ENCODE assay signal across 17 cellular contexts in the genomic region with DNA sequence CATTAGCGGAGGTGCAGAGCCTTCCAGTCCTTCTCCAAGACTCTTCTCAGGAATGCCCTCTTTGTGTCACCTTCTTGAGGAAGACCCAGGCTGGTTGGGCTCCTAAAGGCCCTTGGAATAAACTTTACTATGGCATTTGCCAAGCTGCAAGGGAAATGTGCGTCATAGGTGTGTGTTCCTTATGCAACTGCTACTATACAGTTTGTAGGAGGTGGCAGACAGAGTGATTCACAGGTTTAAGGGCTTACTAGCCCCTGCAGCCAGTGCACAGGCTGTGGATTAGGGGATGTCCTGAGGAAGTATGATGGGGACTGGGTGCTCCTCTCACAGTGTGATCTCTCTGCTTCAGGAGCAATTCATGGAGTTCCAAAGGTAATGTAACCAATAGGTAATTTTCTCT.
DNase-seq lines count a peak whose midpoint lies in the region; ATAC-seq and TF ChIP-seq lines count a peak whose summit lies in the region.
"Had no signal": no experiment of that assay in that cellular context is flagged by ENCODE, and none has a peak within 500 bp of the region (broad histone marks: within the 10 kb centered on the region; RNA-seq: fewer than 3 reads in every experiment).

No MANE protein-coding gene starts in this region.

- H4K20me1 ChIP-seq in mammary epithelial cell (ENCODE audit: insufficient read depth, low read length): no peaks in the 10 kb centered on the region
- no peaks in the 10 kb centered on the region for H4K20me1 ChIP-seq in neural cell (ENCODE audit: insufficient read depth)
- H4K20me1 ChIP-seq: BLaER1 had no signal

- H3K79me2 ChIP-seq in mammary epithelial cell (ENCODE audit: insufficient read depth, low read length): peaks cover 22% of the 10 kb centered on the region
- H3K79me2 ChIP-seq in neural cell (replicated peaks; ENCODE audit: insufficient read depth, low read length): peaks cover 18% of the 10 kb centered on the region

- no peaks in the 10 kb centered on the region for H3K27me3 ChIP-seq in mammary epithelial cell (ENCODE audit: insufficient read depth, low read length)
- no peaks in the 10 kb centered on the region for H3K27me3 ChIP-seq in neural cell (ENCODE audit: insufficient read depth, low read depth, low read length)
- no peaks in the 10 kb centered on the region for H3K27me3 ChIP-seq in H7 (ENCODE audit: control insufficient read depth, insufficient read depth, low read length)
- H3K27me3 ChIP-seq: BLaER1 had no signal

- H3K9me2 ChIP-seq in neural cell (ENCODE audit: insufficient read depth, low read length): no peaks in the 10 kb centered on the region

- in situ Hi-C loops in mammary epithelial cell (cut with MboI; ENCODE audit: low sequenced_read_pairs in 2 of 2): no loop called here

- BruUV-seq in mammary epithelial cell (replicated peaks; lab: Mats Ljungman, UMichigan): no TSS peak

- H3K9ac ChIP-seq in mammary epithelial cell (ENCODE audit: insufficient read depth, low read length): no peak overlapping the region
- H3K9ac ChIP-seq in neural cell (ENCODE audit: low read length): no peak overlapping the region
- H3K9ac ChIP-seq: BLaER1 had no signal

- dilution Hi-C loops in mammary epithelial cell (cut with HindIII; ENCODE audit: low sequenced_read_pairs): no loop called here

- H3K27ac ChIP-seq in mammary epithelial cell (ENCODE audit: insufficient read depth, low read depth, low read length): no peak overlapping the region
- peak overlapping the region; percentile 96 for H3K27ac ChIP-seq in neural cell (ENCODE audit: low read length)
- H3K27ac ChIP-seq: BLaER1 had no signal

- WGBS in mammary epithelial cell (ENCODE audit: low coverage, missing lambda C conversion rate): 90% methylated on average over 2 of the region's 2 CpGs

- peaks cover 17% of the 10 kb centered on the region for H3K4me1 ChIP-seq in mammary epithelial cell (ENCODE audit: insufficient read depth, low read length)

- H3K4me3 ChIP-seq in mammary epithelial cell (replicated peaks in 1 of 3; ENCODE audit: insufficient read depth in 1 of 3, low read depth in 2 of 3, low read length in 3 of 3): no peak overlapping the region
- no peak overlapping the region for H3K4me3 ChIP-seq in neural cell (ENCODE audit: low read length)
- H3K4me3 ChIP-seq in H7 (ENCODE audit: insufficient read depth, low read depth, low read length): no peak overlapping the region
- H3K4me3 ChIP-seq: BLaER1, GM23338 had no signal

- H3K9me3 ChIP-seq in mammary epithelial cell (replicated peaks; ENCODE audit: insufficient read depth, low read length) (no peaks in the 10 kb centered on the region), neural cell (ENCODE audit: low read length) (no peaks in the 10 kb centered on the region)
- H3K9me3 ChIP-seq: BLaER1 had no signal

- H3K36me3 ChIP-seq in mammary epithelial cell (ENCODE audit: insufficient read depth, low read length) (no peaks in the 10 kb centered on the region), neural cell (ENCODE audit: insufficient read depth, low read length) (no peaks in the 10 kb centered on the region), H7 (replicated peaks; ENCODE audit: control insufficient read depth, insufficient read depth, low read length) (no peaks in the 10 kb centered on the region)
- H3K36me3 ChIP-seq: BLaER1 had no signal

- TF ChIP-seq EP300 in neural cell (conservative IDR thresholded peaks at IDR 0.05; ENCODE audit: poor library complexity, severe bottlenecking): no peak

- peaks cover 7% of the 10 kb centered on the region for H3F3A ChIP-seq in neural cell (ENCODE audit: insufficient read depth, low read length, poor library complexity, severe bottlenecking)

- no peak for TF ChIP-seq RAD21 in neural cell (conservative IDR thresholded peaks at IDR 0.05)

- CTCF ChIA-PET in mammary epithelial cell (lab: Charles Lee; ENCODE audit: low non-redundant PET): no interaction called here

- intact Hi-C loops in mammary epithelial cell (cut with micrococcal nuclease): no loop called here

- peak; percentile 35 for DNase-seq in HT1080 (ENCODE audit: low read depth)
- peak; percentile 9 for DNase-seq in mammary epithelial cell
- no peak for DNase-seq in hepatic stellate cell (ENCODE audit: low spot score)
- no peak for DNase-seq in activated CD4-positive, alpha-beta T cell treated with anti-CD3 and anti-CD28 coated beads, Interleukin-2, amount 50 U/mL, for 48 hours
- no peak for DNase-seq in H7
- DNase-seq: 8988T; CD4-positive, alpha-beta memory T cell; DMS153; DMS79; GDM1; HFFc6 had no signal

- TF ChIP-seq CTCF in mammary epithelial cell (conservative IDR thresholded peaks at IDR 0.05 in 1 of 2, IDR thresholded peaks at IDR 0.05 in 1 of 2; ENCODE audit: extremely low read depth in 1 of 2, insufficient read depth in 1 of 2, low read depth in 1 of 2, low read length in 2 of 2) (no peak), neural cell (IDR thresholded peaks at IDR 0.05; ENCODE audit: poor library complexity, severe bottlenecking) (no peak)

- H3K4me2 ChIP-seq in mammary epithelial cell (ENCODE audit: insufficient read depth, low read depth, low read length): no peak overlapping the region
- H3K4me2 ChIP-seq in neural cell (ENCODE audit: low read length): no peak overlapping the region
- H3K4me2 ChIP-seq: GM23338 had no signal

- peak; percentile 90 for ATAC-seq in esophagus mucosa
- ATAC-seq: GM23338, HCT116, HepG2 had no signal

- H2AFZ ChIP-seq in mammary epithelial cell (ENCODE audit: low read depth, low read length) (no peak overlapping the region), neural cell (ENCODE audit: low read depth, low read length) (no peak overlapping the region)
- H2AFZ ChIP-seq: GM23338 had no signal

TF ChIP-seq in neural cell, 6 proteins besides CTCF, POLR2A, EP300 and RAD21:
- TF ChIP-seq, protein P1, sequence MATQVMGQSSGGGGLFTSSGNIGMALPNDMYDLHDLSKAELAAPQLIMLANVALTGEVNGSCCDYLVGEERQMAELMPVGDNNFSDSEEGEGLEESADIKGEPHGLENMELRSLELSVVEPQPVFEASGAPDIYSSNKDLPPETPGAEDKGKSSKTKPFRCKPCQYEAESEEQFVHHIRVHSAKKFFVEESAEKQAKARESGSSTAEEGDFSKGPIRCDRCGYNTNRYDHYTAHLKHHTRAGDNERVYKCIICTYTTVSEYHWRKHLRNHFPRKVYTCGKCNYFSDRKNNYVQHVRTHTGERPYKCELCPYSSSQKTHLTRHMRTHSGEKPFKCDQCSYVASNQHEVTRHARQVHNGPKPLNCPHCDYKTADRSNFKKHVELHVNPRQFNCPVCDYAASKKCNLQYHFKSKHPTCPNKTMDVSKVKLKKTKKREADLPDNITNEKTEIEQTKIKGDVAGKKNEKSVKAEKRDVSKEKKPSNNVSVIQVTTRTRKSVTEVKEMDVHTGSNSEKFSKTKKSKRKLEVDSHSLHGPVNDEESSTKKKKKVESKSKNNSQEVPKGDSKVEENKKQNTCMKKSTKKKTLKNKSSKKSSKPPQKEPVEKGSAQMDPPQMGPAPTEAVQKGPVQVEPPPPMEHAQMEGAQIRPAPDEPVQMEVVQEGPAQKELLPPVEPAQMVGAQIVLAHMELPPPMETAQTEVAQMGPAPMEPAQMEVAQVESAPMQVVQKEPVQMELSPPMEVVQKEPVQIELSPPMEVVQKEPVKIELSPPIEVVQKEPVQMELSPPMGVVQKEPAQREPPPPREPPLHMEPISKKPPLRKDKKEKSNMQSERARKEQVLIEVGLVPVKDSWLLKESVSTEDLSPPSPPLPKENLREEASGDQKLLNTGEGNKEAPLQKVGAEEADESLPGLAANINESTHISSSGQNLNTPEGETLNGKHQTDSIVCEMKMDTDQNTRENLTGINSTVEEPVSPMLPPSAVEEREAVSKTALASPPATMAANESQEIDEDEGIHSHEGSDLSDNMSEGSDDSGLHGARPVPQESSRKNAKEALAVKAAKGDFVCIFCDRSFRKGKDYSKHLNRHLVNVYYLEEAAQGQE (IDR thresholded peaks at IDR 0.05; ENCODE audit: borderline replicate concordance): no peak
- no peak for TF ChIP-seq SMC3 (conservative IDR thresholded peaks at IDR 0.05; ENCODE audit: poor library complexity)
- no peak for TF ChIP-seq MXI1 (conservative IDR thresholded peaks at IDR 0.05; ENCODE audit: poor library complexity, severe bottlenecking)
- no peak for TF ChIP-seq TAF1 (IDR thresholded peaks at IDR 0.05; ENCODE audit: low read depth)
- no peak for TF ChIP-seq EZH2 (IDR thresholded peaks at IDR 0.05; ENCODE audit: borderline replicate concordance, insufficient read depth, low read length, poor library complexity, severe bottlenecking)
- no peak for TF ChIP-seq POLR2AphosphoS5 (IDR thresholded peaks at IDR 0.05)
TF ChIP-seq in neural cell: peak in this region for 0.

Comparison
In these comparisons a context has a peak if more than half of its experiments do, and no peak if none do; other contexts are left out.
1. DNase-seq: peak in HT1080 (single experiment) and mammary epithelial cell (single experiment); none in hepatic stellate cell (single experiment), activated CD4-positive, alpha-beta T cell treated with anti-CD3 and anti-CD28 coated beads, Interleukin-2, amount 50 U/mL, for 48 hours (0 of 2) and H7 (single experiment).